ENCODE assay signal across 12 cellular contexts in genomic region chrX:115941388-115941787, GRCh38.
"Had no signal": no experiment of that assay in that cellular context is flagged by ENCODE, and none has a peak within 500 bp of the region (broad histone marks: within the 10 kb centered on the region; RNA-seq: fewer than 3 reads in every experiment).

No MANE protein-coding gene starts in this region.

- H3K9me3 Mint-ChIP-seq: activated naive CD8-positive, alpha-beta T cell treated with anti-CD3 and anti-CD28 coated beads for 36 hours; T-helper 2 cell treated with Interferon-gamma antibody and Interleukin-4, amounts not matched to agents 5 μg/mL and 100 μg/mL, for 36 hours had no signal

- H3K27me3 Mint-ChIP-seq: activated CD4-positive, alpha-beta memory T cell treated with anti-CD3 and anti-CD28 coated beads for 36 hours; activated naive CD8-positive, alpha-beta T cell treated with anti-CD3 and anti-CD28 coated beads for 36 hours had no signal

- H3K4me1 ChIP-seq: breast epithelium, esophagus squamous epithelium had no signal

- H3K4me3 Mint-ChIP-seq: activated CD4-positive, alpha-beta memory T cell treated with anti-CD3 and anti-CD28 coated beads for 36 hours; activated naive CD8-positive, alpha-beta T cell treated with anti-CD3 and anti-CD28 coated beads for 36 hours; nephron progenitor cell; T-helper 2 cell treated with Interferon-gamma antibody and Interleukin-4, amounts not matched to agents 5 μg/mL and 100 μg/mL, for 36 hours had no signal

- ATAC-seq: stimulated activated naive CD8-positive, alpha-beta T cell treated with anti-CD3 and anti-CD28 coated beads, Interleukin-15, Interleukin-2, amounts not matched to agents 100 U/mL and 50 U/mL, for 24 hours had no signal

- H3K9me3 ChIP-seq: breast epithelium, esophagus squamous epithelium, thoracic aorta had no signal

- DNase-seq: activated CD4-positive, alpha-beta memory T cell treated with anti-CD3 and anti-CD28 coated beads for 36 hours; activated CD4-positive, CD25-positive, alpha-beta regulatory T cell treated with anti-CD3 and anti-CD28 coated beads, Interleukin-2, amount 50 U/mL, for 72 hours; activated gamma-delta T cell; activated naive CD8-positive, alpha-beta T cell treated with anti-CD3 and anti-CD28 coated beads for 36 hours; esophagus squamous epithelium; foreskin fibroblast; nephron progenitor cell; stimulated activated CD8-positive, alpha-beta memory T cell treated with anti-CD3 and anti-CD28 coated beads, Interleukin-4, amount 100 ng/mL, for 48 hours; stimulated activated naive CD8-positive, alpha-beta T cell treated with anti-CD3 and anti-CD28 coated beads, Interleukin-15, Interleukin-2, amounts not matched to agents 100 U/mL and 50 U/mL, for 24 hours had no signal

- H3K4me1 Mint-ChIP-seq: activated naive CD8-positive, alpha-beta T cell treated with anti-CD3 and anti-CD28 coated beads for 36 hours had no signal

- H3K27me3 ChIP-seq: esophagus squamous epithelium had no signal

- H3K27ac Mint-ChIP-seq: activated CD4-positive, alpha-beta memory T cell treated with anti-CD3 and anti-CD28 coated beads for 36 hours; activated naive CD8-positive, alpha-beta T cell treated with anti-CD3 and anti-CD28 coated beads for 36 hours; T-helper 2 cell treated with Interferon-gamma antibody and Interleukin-4, amounts not matched to agents 5 μg/mL and 100 μg/mL, for 36 hours had no signal

- H3K36me3 ChIP-seq: breast epithelium, esophagus squamous epithelium, thoracic aorta had no signal

- H3K27ac ChIP-seq: breast epithelium, esophagus squamous epithelium, thoracic aorta had no signal

- H3K4me3 ChIP-seq: thoracic aorta had no signal

- H3K36me3 Mint-ChIP-seq: activated CD4-positive, alpha-beta memory T cell treated with anti-CD3 and anti-CD28 coated beads for 36 hours; activated naive CD8-positive, alpha-beta T cell treated with anti-CD3 and anti-CD28 coated beads for 36 hours had no signal
